ENCODE assay signal across 21 cellular contexts in genomic region chr19:334296-335071, GRCh38. TPM values are rescaled to one million over a fixed set of nuclear protein-coding genes. Genes with fewer than 3 reads are reported as not detected.
"Had no signal": no experiment of that assay in that cellular context is flagged by ENCODE, and none has a peak within 500 bp of the region (broad histone marks: within the 10 kb centered on the region; RNA-seq: fewer than 3 reads in every experiment).

No MANE protein-coding gene starts in this region.

- H3K4me1 ChIP-seq: pancreas had no signal

- H3K4me3 Mint-ChIP-seq: activated naive CD8-positive, alpha-beta T cell treated with anti-CD3 and anti-CD28 coated beads, Interleukin-2, amount 10 ng/mL, durations not matched to agents 7 days and 5 days; brain; central memory CD8-positive, alpha-beta T cell; memory B cell; naive thymus-derived CD4-positive, alpha-beta T cell had no signal

- H3K27ac ChIP-seq: coronary artery, gastrocnemius medialis, heart left ventricle, pancreas, VCaP had no signal

- H3K9me3 ChIP-seq: gastrocnemius medialis, pancreas had no signal

- H3K27me3 ChIP-seq: gastrocnemius medialis, heart left ventricle, pancreas, upper lobe of left lung had no signal

- H3K4me3 ChIP-seq: coronary artery, gastrocnemius medialis, heart left ventricle, pancreas, upper lobe of left lung had no signal

- H3K9me3 Mint-ChIP-seq: central memory CD8-positive, alpha-beta T cell; memory B cell had no signal

- ATAC-seq: gastrocnemius medialis; naive thymus-derived CD4-positive, alpha-beta T cell; stimulated activated naive CD8-positive, alpha-beta T cell treated with anti-CD3 and anti-CD28 coated beads, Interleukin-15, Interleukin-2, amounts not matched to agents 100 U/mL and 50 U/mL, for 24 hours had no signal

- H3K27me3 Mint-ChIP-seq: activated naive CD8-positive, alpha-beta T cell treated with anti-CD3 and anti-CD28 coated beads, Interleukin-2, amount 10 ng/mL, durations not matched to agents 7 days and 5 days; brain; central memory CD8-positive, alpha-beta T cell; memory B cell; naive thymus-derived CD4-positive, alpha-beta T cell had no signal

- H3K27ac Mint-ChIP-seq: activated naive CD8-positive, alpha-beta T cell treated with anti-CD3 and anti-CD28 coated beads, Interleukin-2, amount 10 ng/mL, durations not matched to agents 7 days and 5 days; brain; memory B cell; naive thymus-derived CD4-positive, alpha-beta T cell had no signal

- FAIRE-seq: pancreas had no signal

- DNase-seq: activated CD4-positive, alpha-beta T cell treated with anti-CD3 and anti-CD28 coated beads for 1 hour; activated naive CD4-positive, alpha-beta T cell treated with Interleukin-2 at 50 U/mL for 16 hours; activated naive CD8-positive, alpha-beta T cell treated with anti-CD3 and anti-CD28 coated beads, Interleukin-2, amount 10 ng/mL, durations not matched to agents 7 days and 5 days; amygdala; gastrocnemius medialis; heart left ventricle; kidney glomerular epithelial cell; left ventricle myocardium superior; naive thymus-derived CD4-positive, alpha-beta T cell; pancreas; stimulated activated CD4-positive, alpha-beta T cell treated with anti-CD3 and anti-CD28 coated beads, Interleukin-2, amount 100 ng/mL, for 24 hours; stimulated activated naive CD8-positive, alpha-beta T cell treated with anti-CD3 and anti-CD28 coated beads, Interleukin-15, Interleukin-2, amounts not matched to agents 100 U/mL and 50 U/mL, for 24 hours; SW 1271; T-helper 2 cell had no signal

RNA-seq across cellular contexts. Expression of gene PLPP2, which starts 43.3 kb away (rescaled TPM):
- total RNA-seq: activated CD8-positive, alpha-beta memory T cell treated with anti-CD3 and anti-CD28 coated beads for 36 hours; activated naive CD8-positive, alpha-beta T cell treated with anti-CD3 and anti-CD28 coated beads, Interleukin-2, amount 10 ng/mL, durations not matched to agents 7 days and 5 days had no signal
- polyA plus RNA-seq: naive thymus-derived CD4-positive, alpha-beta T cell had no signal
